In the genomic region with DNA sequence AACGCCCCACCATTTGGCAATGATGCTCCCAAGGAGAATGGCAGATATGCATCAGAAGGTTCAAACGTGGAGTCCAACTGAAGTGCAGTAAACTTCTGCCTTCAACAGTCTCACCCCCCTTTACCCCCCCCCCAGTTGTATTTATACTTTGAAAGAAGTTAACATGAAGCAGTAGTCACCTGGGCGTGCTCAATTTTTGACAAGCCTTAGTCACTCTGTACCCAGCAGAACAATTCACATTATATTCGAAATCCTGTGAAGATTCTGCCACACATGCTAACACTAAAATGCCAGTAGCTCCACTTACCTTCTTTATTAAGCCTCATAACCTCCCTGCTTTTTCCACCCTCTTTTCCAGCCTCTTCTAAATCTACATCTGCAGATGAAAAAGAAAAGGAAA, we compare ENCODE assay signal across 8 cellular contexts. TPM values are rescaled to one million over a fixed set of nuclear protein-coding genes. Genes with fewer than 3 reads are reported as not detected.
DNase-seq lines count a peak whose midpoint lies in the region; TF ChIP-seq lines count a peak whose summit lies in the region.

No MANE protein-coding gene starts in this region.

- H3K4me3 ChIP-seq in BE2C (ENCODE audit: low read depth, low read length) (peak overlapping the region; percentile 95), NT2/D1 (ENCODE audit: insufficient read length, low read depth) (peak overlapping the region; percentile 76)
- peak overlapping the region; percentile 77 for H3K4me3 ChIP-seq in effector memory CD4-positive, alpha-beta T cell (ENCODE audit: insufficient read depth, low read depth, low read length, poor library complexity, severe bottlenecking)

- in situ Hi-C loops in GM13976 (cut with MboI; ENCODE audit: low sequenced_read_pairs, unreplicated experiment): no loop called here

- H3K36me3 ChIP-seq in BE2C: peaks cover 3% of the 10 kb centered on the region; the same call in 1 of the 2 replicates
- peaks cover 19% of the 10 kb centered on the region for H3K36me3 ChIP-seq in NT2/D1 (ENCODE audit: insufficient read depth, insufficient read length, low read length)
- H3K36me3 ChIP-seq in effector memory CD4-positive, alpha-beta T cell (ENCODE audit: control insufficient read depth, insufficient read depth, low read length): no peaks in the 10 kb centered on the region

- H3K9me3 Mint-ChIP-seq in nephron progenitor cell: peaks cover 4% of the 10 kb centered on the region

- H3K4me1 ChIP-seq in BE2C: no peaks in the 10 kb centered on the region
- H3K4me1 ChIP-seq in NT2/D1 (ENCODE audit: insufficient read depth, insufficient read length): peaks cover 4% of the 10 kb centered on the region
- peaks cover 9% of the 10 kb centered on the region for H3K4me1 ChIP-seq in effector memory CD4-positive, alpha-beta T cell (ENCODE audit: control insufficient read depth, insufficient read depth, low read length, poor library complexity, severe bottlenecking)

- peak overlapping the region; percentile 99 for H3K4me3 Mint-ChIP-seq in nephron progenitor cell

- peak overlapping the region; percentile 70 for H3K9ac ChIP-seq in NT2/D1 (ENCODE audit: insufficient read length, low read depth)

- H3K27me3 Mint-ChIP-seq in nephron progenitor cell (ENCODE audit: low read depth, poor library complexity): peaks cover 28% of the 10 kb centered on the region

- no peak overlapping the region for H3K27ac Mint-ChIP-seq in nephron progenitor cell

- peaks cover 36% of the 10 kb centered on the region for H3K4me1 Mint-ChIP-seq in nephron progenitor cell

- no peak overlapping the region for H3K27ac ChIP-seq in effector memory CD4-positive, alpha-beta T cell (ENCODE audit: insufficient read depth, low read length, poor library complexity, severe bottlenecking)

- peaks cover 33% of the 10 kb centered on the region for H3K36me3 Mint-ChIP-seq in nephron progenitor cell (ENCODE audit: low read depth)

- H3K9me3 ChIP-seq in BE2C: no peaks in the 10 kb centered on the region
- H3K9me3 ChIP-seq in NT2/D1 (ENCODE audit: insufficient read depth, low read length): no peaks in the 10 kb centered on the region
- H3K9me3 ChIP-seq in effector memory CD4-positive, alpha-beta T cell (ENCODE audit: control insufficient read depth, low read length): no peaks in the 10 kb centered on the region

- no peak for DNase-seq in BE2C
- DNase-seq in NT2/D1 (ENCODE audit: low read depth, low spot score): no peak
- no peak for DNase-seq in effector memory CD4-positive, alpha-beta T cell
- DNase-seq in nephron progenitor cell: no peak
- DNase-seq in GM13976 (ENCODE audit: low spot score): no peak
- no peak for DNase-seq in NOMO-1 treated with dmso at 0.1 percent for 144 hours (lab: John Stamatoyannopoulos, UW; ENCODE audit: unreplicated experiment)
- no peak for DNase-seq in activated CD4-positive, CD25-positive, alpha-beta regulatory T cell (lab: John Stamatoyannopoulos, UW)
- DNase-seq in HK-2 (ENCODE audit: unreplicated experiment): no peak

- no peaks in the 10 kb centered on the region for H3K27me3 ChIP-seq in BE2C
- peaks cover 8% of the 10 kb centered on the region for H3K27me3 ChIP-seq in NT2/D1 (ENCODE audit: insufficient read depth, insufficient read length)
- no peaks in the 10 kb centered on the region for H3K27me3 ChIP-seq in effector memory CD4-positive, alpha-beta T cell (replicated peaks; ENCODE audit: control insufficient read depth, insufficient read depth, low read length, poor library complexity, severe bottlenecking)

- TF ChIP-seq CTCF in BE2C (IDR thresholded peaks at IDR 0.05; ENCODE audit: low read depth, low read length) (no peak), nephron progenitor cell (IDR thresholded peaks at IDR 0.05) (no peak), GM13976 (IDR thresholded peaks at IDR 0.05; ENCODE audit: borderline replicate concordance, control extremely low read depth, extremely low read depth, insufficient read depth, missing control alignments) (no peak)

RNA-seq across cellular contexts. Expression of a gene that starts 0.9 kb away (rescaled TPM):
- polyA plus RNA-seq in BE2C (2012; ENCODE audit: insufficient read depth, insufficient read length, low read depth): 4.0 TPM
